9 cellular contexts compared by ENCODE assay signal in the genomic region with DNA sequence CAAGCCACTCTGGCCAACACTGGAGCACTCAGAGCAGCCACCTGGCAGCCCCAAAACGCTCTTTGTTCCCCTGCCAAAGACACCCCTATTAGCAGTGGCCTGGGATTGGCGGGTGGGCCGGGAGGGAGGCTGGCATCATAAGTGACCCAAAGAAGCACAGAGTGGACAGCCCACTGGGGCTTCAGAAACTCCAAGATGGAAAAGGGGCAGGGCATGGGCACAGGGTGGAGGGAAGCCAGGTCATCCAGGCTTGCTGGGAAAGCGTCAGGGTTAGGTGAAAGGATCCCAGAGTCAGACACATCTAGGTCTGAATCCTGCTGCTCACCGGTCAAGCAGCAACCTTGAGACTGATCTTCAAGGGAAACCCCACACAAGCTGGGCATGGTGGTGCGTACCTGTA. TPM values are rescaled to one million over a fixed set of nuclear protein-coding genes. Genes with fewer than 3 reads are reported as not detected.
DNase-seq lines count a peak whose midpoint lies in the region; ATAC-seq and TF ChIP-seq lines count a peak whose summit lies in the region.
"Had no signal": no experiment of that assay in that cellular context is flagged by ENCODE, and none has a peak within 500 bp of the region (broad histone marks: within the 10 kb centered on the region; RNA-seq: fewer than 3 reads in every experiment).

No MANE protein-coding gene starts in this region.

- TF ChIP-seq CTCF in brain microvascular endothelial cell (IDR thresholded peaks at IDR 0.05; ENCODE audit: low read depth, low read length, missing control alignments) (no peak), thyroid gland (IDR thresholded peaks at IDR 0.05) (no peak), GM13976 (IDR thresholded peaks at IDR 0.05; ENCODE audit: borderline replicate concordance, control extremely low read depth, extremely low read depth, insufficient read depth, missing control alignments) (no peak)

- no peak for DNase-seq in activated T-cell treated with anti-CD3 and anti-CD28 coated beads, Interleukin-2, amount 50 U/mL, for 24 hours
- DNase-seq in activated T-cell treated with anti-CD3 and anti-CD28 coated beads, Interleukin-2, amount 50 U/mL, for 1 hour: no peak
- DNase-seq in brain microvascular endothelial cell (no peak), memory B cell (ENCODE audit: low spot score in 2 of 2) (no peak), thyroid gland (no peak), AG08396 (ENCODE audit: low spot score) (no peak), GM13976 (ENCODE audit: low spot score) (no peak)

- in situ Hi-C loops in brain microvascular endothelial cell (cut with HindIII; ENCODE audit: low pct_ligation_motif_present, low sequenced_read_pairs) (no loop called here), GM13976 (cut with MboI; ENCODE audit: low sequenced_read_pairs, unreplicated experiment) (no loop called here)

- H3K9me3 ChIP-seq in thyroid gland: no peaks in the 10 kb centered on the region
- H3K9me3 ChIP-seq: neutrophil had no signal

- peak overlapping the region; percentile 5 for H3K4me3 ChIP-seq in brain microvascular endothelial cell (ENCODE audit: low read depth, low read length)
- no peak overlapping the region for H3K4me3 ChIP-seq in thyroid gland (replicated peaks in 1 of 3)

- no peaks in the 10 kb centered on the region for H3K27me3 Mint-ChIP-seq in activated T-cell treated with anti-CD3 and anti-CD28 coated beads, Interleukin-2, amount 50 U/mL, for 24 hours
- H3K27me3 Mint-ChIP-seq in memory B cell: no peaks in the 10 kb centered on the region

- no peak for TF ChIP-seq POLR2A in thyroid gland (IDR thresholded peaks at IDR 0.05)

- no peaks in the 10 kb centered on the region for H3K36me3 ChIP-seq in brain microvascular endothelial cell (replicated peaks)
- H3K36me3 ChIP-seq in thyroid gland: no peaks in the 10 kb centered on the region
- H3K36me3 ChIP-seq: neutrophil had no signal

- no peaks in the 10 kb centered on the region for H3K27me3 ChIP-seq in brain microvascular endothelial cell (replicated peaks)
- H3K27me3 ChIP-seq in thyroid gland: no peaks in the 10 kb centered on the region

- ATAC-seq in memory B cell (ENCODE audit: low read depth): no peak
- ATAC-seq in GM21576 (IDR thresholded peaks at IDR 0.05; ENCODE audit: unreplicated experiment): no peak

- intact Hi-C loops in thyroid gland (cut with DNase I): no loop called here

- H3K4me1 ChIP-seq in thyroid gland: peaks cover 43 to 72% of the 10 kb centered on the region in 2 donors

- no peaks in the 10 kb centered on the region for H3K9me3 Mint-ChIP-seq in activated T-cell treated with anti-CD3 and anti-CD28 coated beads, Interleukin-2, amount 50 U/mL, for 24 hours
- no peaks in the 10 kb centered on the region for H3K9me3 Mint-ChIP-seq in memory B cell

- H3K27ac Mint-ChIP-seq in activated T-cell treated with anti-CD3 and anti-CD28 coated beads, Interleukin-2, amount 50 U/mL, for 24 hours: peak overlapping the region; percentile 97
- peak overlapping the region; percentile 88 for H3K27ac Mint-ChIP-seq in memory B cell

- H3K27ac ChIP-seq in brain microvascular endothelial cell: peak overlapping the region; percentile 72
- peak overlapping the region; percentile 93 to 96 (median 95) for H3K27ac ChIP-seq in thyroid gland
- H3K27ac ChIP-seq: neutrophil had no signal

- 48 to 64% methylated on average over 5 to 6 of the region's 6 CpGs for WGBS in thyroid gland, 2 donors

- peaks cover 29% of the 10 kb centered on the region for H3K36me3 Mint-ChIP-seq in activated T-cell treated with anti-CD3 and anti-CD28 coated beads, Interleukin-2, amount 50 U/mL, for 24 hours (ENCODE audit: low read depth)
- H3K36me3 Mint-ChIP-seq in memory B cell: peaks cover 13% of the 10 kb centered on the region

- peak overlapping the region; percentile 68 for H3K4me3 Mint-ChIP-seq in activated T-cell treated with anti-CD3 and anti-CD28 coated beads, Interleukin-2, amount 50 U/mL, for 24 hours
- H3K4me3 Mint-ChIP-seq in memory B cell: no peak overlapping the region

- H3K4me1 Mint-ChIP-seq in activated T-cell treated with anti-CD3 and anti-CD28 coated beads, Interleukin-2, amount 50 U/mL, for 24 hours (ENCODE audit: low read depth): peaks cover 100% of the 10 kb centered on the region
- H3K4me1 Mint-ChIP-seq in memory B cell: peaks cover 86% of the 10 kb centered on the region

RNA-seq across cellular contexts. Expression of gene EEIG1, which starts 14.8 kb away (rescaled TPM):
- 10 to 100 TPM; 18.3 to 34.7 (median 24.9) TPM for total RNA-seq in thyroid gland

RNA-seq across cellular contexts. Expression of gene DPM2, which starts 28.3 kb away (rescaled TPM):
- total RNA-seq in thyroid gland: 10 to 100 TPM; 17.3 to 43.3 (median 35.5) TPM

RNA-seq across cellular contexts. Expression of gene PIP5KL1, which starts 35.4 kb away (rescaled TPM):
- total RNA-seq in thyroid gland: 1 to 10 TPM in 3 of 4 donors, not detected in 1; 1.0 to 5.2 (median 1.6) TPM

RNA-seq across cellular contexts. Expression of gene ST6GALNAC4, which starts 49.1 kb away (rescaled TPM):
- 10 to 100 TPM in 3 of 4 donors, 1 to 10 TPM in 1; 8.9 to 27.4 (median 19.1) TPM for total RNA-seq in thyroid gland
